1 cellular context compared by ENCODE assay signal in genomic region chr2:241945803-241946202, GRCh38.
TF ChIP-seq lines count a peak whose summit lies in the region.

No MANE protein-coding gene starts in this region.

TF ChIP-seq in WTC11, 78 proteins besides CTCF, POLR2A, EP300 and RAD21 (continued from another document):
- TF ChIP-seq ZNF671 (CRISPR knock-in tag; IDR thresholded peaks at IDR 0.05) (no peak), ZBTB43 (CRISPR knock-in tag; IDR thresholded peaks at IDR 0.05) (peak; percentile 71; the same call in 1 of the 2 replicates), ZNF317 (CRISPR knock-in tag; IDR thresholded peaks at IDR 0.05; ENCODE audit: borderline replicate concordance, low read depth) (no peak)
TF ChIP-seq in WTC11: peak in this region for 1.
